ENCODE assay signal across 8 cellular contexts in the genomic region with DNA sequence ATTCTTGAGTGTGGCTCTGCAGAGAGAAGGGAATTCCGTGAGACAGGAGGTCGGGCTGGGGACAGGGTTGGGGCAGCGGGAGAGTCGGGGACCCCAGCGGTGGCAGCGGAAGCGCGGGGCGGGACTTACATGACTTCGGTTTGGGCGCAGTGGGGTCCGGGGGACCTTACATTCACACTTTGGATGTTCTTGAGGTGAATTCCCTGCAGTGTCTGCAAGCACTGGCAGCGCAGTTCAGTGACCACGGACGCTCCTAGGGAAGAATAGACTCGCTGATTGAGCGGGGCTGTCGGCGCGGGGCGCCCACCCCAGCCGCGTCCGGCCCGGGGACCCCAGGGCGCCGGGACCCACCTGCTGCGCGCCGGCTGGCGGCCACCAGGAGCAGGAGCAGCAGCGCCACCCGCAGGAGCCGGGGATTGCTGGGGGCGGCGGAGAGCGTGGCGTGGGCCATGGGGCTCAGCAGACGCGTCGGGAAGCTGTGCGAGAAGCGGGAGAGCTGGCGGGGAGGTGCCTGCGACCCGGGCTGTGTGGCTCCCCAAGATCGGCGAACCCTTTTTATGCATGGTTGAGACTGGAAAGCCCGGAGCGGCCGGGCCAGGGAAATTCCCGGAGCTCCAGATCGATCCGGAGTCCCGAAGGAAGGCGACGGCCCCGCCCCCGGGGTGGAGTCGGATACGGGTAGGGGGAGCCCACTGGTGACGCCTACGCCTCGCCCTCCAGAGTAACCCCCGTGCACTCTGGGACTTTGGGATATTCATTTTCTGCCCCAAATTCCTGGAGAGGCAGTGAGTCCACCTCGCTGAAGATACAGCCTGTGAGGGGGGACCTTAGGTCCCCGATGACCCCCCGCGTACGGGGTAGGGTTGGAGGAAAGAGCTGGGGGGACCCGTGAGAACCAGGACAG. TPM values are rescaled to one million over a fixed set of nuclear protein-coding genes. Genes with fewer than 3 reads are reported as not detected.
DNase-seq lines count a peak whose midpoint lies in the region; ATAC-seq and TF ChIP-seq lines count a peak whose summit lies in the region.

Gene CXCL3, minus strand, starts transcription at position 529 of the 904 bp plus-strand sequence. Its CDS starts 78 bp downstream, at position 451.

- peak; percentile 42 for ATAC-seq in HG02870 (IDR thresholded peaks at IDR 0.05; ENCODE audit: unreplicated experiment)

- POLR2A ChIA-PET in RWPE1 (lab: Yijun Ruan, JAX; ENCODE audit: low non-redundant PET), result interaction anchor here (1.4 kb wide), 1 partner anchor 71 kb away, joined by 3 read pairs; no protein-coding TSS in a partner anchor

- peak within 1 kb of the TSS; percentile 67 for H3K4me3 ChIP-seq in GM12865 (ENCODE audit: low read depth, low read length)
- H3K4me3 ChIP-seq in skeletal muscle cell (ENCODE audit: low read depth, low read length), result peak within 1 kb of the TSS; percentile 79

- peak; percentile 23 for TF ChIP-seq CTCF in GM12865 (IDR thresholded peaks at IDR 0.05; ENCODE audit: insufficient read depth, low read depth, low read length, missing control alignments)
- peak; percentile 79 for TF ChIP-seq CTCF in RWPE1 (conservative IDR thresholded peaks at IDR 0.05; ENCODE audit: low read depth)

- DNase-seq in ACHN (peak; percentile 71), GM12865 (ENCODE audit: low read depth) (peak; percentile 33), RWPE1 (ENCODE audit: low spot score) (peak; percentile 62), cerebellum (ENCODE audit: low spot score) (peak; percentile 3), inferior parietal cortex (ENCODE audit: extremely low spot score) (peak; percentile 28), skeletal muscle cell (ENCODE audit: low read depth) (no peak)
- no peak for DNase-seq in activated effector memory CD4-positive, alpha-beta T cell treated with Interleukin-2 at 50 U/mL for 16 hours

- peak within 1 kb of the TSS; percentile 78 for H3K27ac ChIP-seq in RWPE1

- in situ Hi-C loops in ACHN (cut with HindIII; ENCODE audit: low pct_ligation_motif_present, low pct_unique_long_range_greater_than_20kb, low sequenced_read_pairs), result no loop called here

- CTCF ChIA-PET in RWPE1 (lab: Yijun Ruan, JAX), result interaction anchor here (0.5 to 1.5 kb wide), 12 partner anchors 10 to 696 kb away, joined by 3 to 7 read pairs (median 3); partner anchors contain the start of genes CXCL1 and CXCL2

RNA-seq across cellular contexts. Expression of gene CXCL3, which starts in this region (rescaled TPM):
- total RNA-seq in cerebellum, result 0.54 TPM

Comparison
In these comparisons a context has a peak if more than half of its experiments do, and no peak if none do; other contexts are left out.
1. Peak in DNase-seq in cerebellum; RNA of the gene not detected or under 1 TPM.
2. DNase-seq: peak in ACHN (single experiment), GM12865 (single experiment), RWPE1 (single experiment) and inferior parietal cortex (single experiment); none in skeletal muscle cell (single experiment) and activated effector memory CD4-positive, alpha-beta T cell treated with Interleukin-2 at 50 U/mL for 16 hours (single experiment).